Comparison of ENCODE assay signal across 8 cellular contexts in the genomic region with DNA sequence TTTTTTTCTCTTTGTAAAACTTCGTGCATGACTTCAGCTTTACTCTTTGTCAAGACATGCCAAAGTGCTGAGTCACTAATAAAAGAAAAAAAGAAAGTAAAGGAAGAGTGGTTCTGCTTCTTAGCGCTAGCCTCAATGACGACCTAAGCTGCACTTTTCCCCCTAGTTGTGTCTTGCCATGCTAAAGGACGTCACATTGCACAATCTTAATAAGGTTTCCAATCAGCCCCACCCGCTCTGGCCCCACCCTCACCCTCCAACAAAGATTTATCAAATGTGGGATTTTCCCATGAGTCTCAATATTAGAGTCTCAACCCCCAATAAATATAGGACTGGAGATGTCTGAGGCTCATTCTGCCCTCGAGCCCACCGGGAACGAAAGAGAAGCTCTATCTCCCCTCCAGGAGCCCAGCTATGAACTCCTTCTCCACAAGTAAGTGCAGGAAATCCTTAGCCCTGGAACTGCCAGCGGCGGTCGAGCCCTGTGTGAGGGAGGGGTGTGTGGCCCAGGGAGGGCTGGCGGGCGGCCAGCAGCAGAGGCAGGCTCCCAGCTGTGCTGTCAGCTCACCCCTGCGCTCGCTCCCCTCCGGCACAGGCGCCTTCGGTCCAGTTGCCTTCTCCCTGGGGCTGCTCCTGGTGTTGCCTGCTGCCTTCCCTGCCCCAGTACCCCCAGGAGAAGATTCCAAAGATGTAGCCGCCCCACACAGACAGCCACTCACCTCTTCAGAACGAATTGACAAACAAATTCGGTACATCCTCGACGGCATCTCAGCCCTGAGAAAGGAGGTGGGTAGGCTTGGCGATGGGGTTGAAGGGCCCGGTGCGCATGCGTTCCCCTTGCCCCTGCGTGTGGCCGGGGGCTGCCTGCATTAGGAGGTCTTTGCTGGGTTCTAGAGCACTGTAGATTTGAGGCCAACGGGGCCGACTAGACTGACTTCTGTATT. TPM values are rescaled to one million over a fixed set of nuclear protein-coding genes. Genes with fewer than 3 reads are reported as not detected.
DNase-seq lines count a peak whose midpoint lies in the region; ATAC-seq and TF ChIP-seq lines count a peak whose summit lies in the region.

A gene (plus strand): TSS at position 352 of the 944 bp plus-strand sequence. CDS start 63 bp downstream, at position 415.

- no peak for TF ChIP-seq CTCF in glutamatergic neuron (IDR thresholded peaks at IDR 0.05; ENCODE audit: partially characterized antibody, unreplicated experiment)

- no peak for ATAC-seq in GM21737 (IDR thresholded peaks at IDR 0.05; ENCODE audit: unreplicated experiment)

- peak within 1 kb of the TSS; percentile 21 for H3K27ac Mint-ChIP-seq in activated naive CD8-positive, alpha-beta T cell treated with anti-CD3 and anti-CD28 coated beads for 36 hours
- no peak within 1 kb of the TSS for H3K27ac Mint-ChIP-seq in glutamatergic neuron (ENCODE audit: unreplicated experiment)

- no peaks in the 10 kb centered on the region for H3K9me3 Mint-ChIP-seq in activated naive CD8-positive, alpha-beta T cell treated with anti-CD3 and anti-CD28 coated beads for 36 hours
- H3K9me3 Mint-ChIP-seq in glutamatergic neuron (ENCODE audit: unreplicated experiment) = no peaks in the 10 kb centered on the region

- H3K27me3 Mint-ChIP-seq in activated naive CD8-positive, alpha-beta T cell treated with anti-CD3 and anti-CD28 coated beads for 36 hours = peaks cover 67% of the 10 kb centered on the region
- peaks cover 3% of the 10 kb centered on the region for H3K27me3 Mint-ChIP-seq in glutamatergic neuron (ENCODE audit: unreplicated experiment)

- H3K4me1 Mint-ChIP-seq in activated naive CD8-positive, alpha-beta T cell treated with anti-CD3 and anti-CD28 coated beads for 36 hours = peaks cover 36% of the 10 kb centered on the region
- peaks cover 1% of the 10 kb centered on the region for H3K4me1 Mint-ChIP-seq in glutamatergic neuron (ENCODE audit: low read depth, unreplicated experiment)

- DNase-seq in stimulated activated CD8-positive, alpha-beta memory T cell treated with anti-CD3 and anti-CD28 coated beads, Interleukin-4, amount 100 ng/mL, for 24 hours (ENCODE audit: low read depth) = peak; percentile 6
- no peak for DNase-seq in stimulated activated CD8-positive, alpha-beta memory T cell treated with anti-CD3 and anti-CD28 coated beads, Interleukin-4, amount 100 ng/mL, for 48 hours
- DNase-seq in NCI-H524 (lab: John Stamatoyannopoulos, UW) = peak; percentile 74 to 85
- peak; percentile 23 for DNase-seq in activated naive CD8-positive, alpha-beta T cell treated with anti-CD3 and anti-CD28 coated beads for 36 hours
- DNase-seq in glutamatergic neuron = peak; percentile 40
- DNase-seq in nucleus accumbens (lab: John Stamatoyannopoulos, UW) = peak in 40 of 56 donors; percentile 15 to 71 (median 32)
- DNase-seq in 8988T = no peak

- H3K36me3 Mint-ChIP-seq in activated naive CD8-positive, alpha-beta T cell treated with anti-CD3 and anti-CD28 coated beads for 36 hours = no peaks in the 10 kb centered on the region
- no peaks in the 10 kb centered on the region for H3K36me3 Mint-ChIP-seq in glutamatergic neuron (ENCODE audit: unreplicated experiment)

- peak within 1 kb of the TSS; percentile 55 for H3K4me3 Mint-ChIP-seq in activated naive CD8-positive, alpha-beta T cell treated with anti-CD3 and anti-CD28 coated beads for 36 hours
- no peak within 1 kb of the TSS for H3K4me3 Mint-ChIP-seq in glutamatergic neuron (ENCODE audit: unreplicated experiment)

RNA-seq across cellular contexts. Expression of the gene that starts here (rescaled TPM):
- total RNA-seq in activated naive CD8-positive, alpha-beta T cell treated with anti-CD3 and anti-CD28 coated beads for 36 hours = under 1 TPM in 1 of 2 experiments, not detected in 1; 0.60 TPM
- total RNA-seq in glutamatergic neuron (ENCODE audit: unreplicated experiment) = not detected

Comparison
In these comparisons a context has a peak if more than half of its experiments do, and no peak if none do; other contexts are left out.
1. DNase-seq: peak in stimulated activated CD8-positive, alpha-beta memory T cell treated with anti-CD3 and anti-CD28 coated beads, Interleukin-4, amount 100 ng/mL, for 24 hours (single experiment), NCI-H524 (2 of 2) and nucleus accumbens (40 of 56); none in stimulated activated CD8-positive, alpha-beta memory T cell treated with anti-CD3 and anti-CD28 coated beads, Interleukin-4, amount 100 ng/mL, for 48 hours (single experiment) and 8988T (single experiment).
2. Peak in DNase-seq in activated naive CD8-positive, alpha-beta T cell treated with anti-CD3 and anti-CD28 coated beads for 36 hours; RNA of the gene not detected or under 1 TPM.
3. Peak in DNase-seq in glutamatergic neuron; RNA of the gene not detected or under 1 TPM.